1 cellular context compared by ENCODE assay signal in genomic region chrX:154434394-154435168, GRCh38.
TF ChIP-seq lines count a peak whose summit lies in the region.

No MANE protein-coding gene starts in this region.

TF ChIP-seq in K562, 482 proteins besides CTCF, POLR2A, EP300 and RAD21:
- TF ChIP-seq NR2F6 (CRISPR knock-in tag; IDR thresholded peaks at IDR 0.05) (no peak), SP2 (IDR thresholded peaks at IDR 0.05; ENCODE audit: extremely low read depth, low read depth, low read length, poor library complexity, severe bottlenecking) (no peak), RBM25 (IDR thresholded peaks at IDR 0.05; ENCODE audit: low read depth, low read length, severe bottlenecking) (peak; percentile 66), ZZZ3 (IDR thresholded peaks at IDR 0.05) (no peak), KDM1A (IDR thresholded peaks at IDR 0.05) (0 out of 4 replicates have a peak, but pooled peaks of 1 of the 2 experiments have one; percentile 21), ESRRA (IDR thresholded peaks at IDR 0.05; ENCODE audit: borderline replicate concordance, low read depth) (peak; percentile 60; the same call in 1 of the 2 replicates), MCM3 (IDR thresholded peaks at IDR 0.05) (no peak), BCOR (IDR thresholded peaks at IDR 0.05) (0 out of 2 replicates have a peak, but pooled peaks have one; percentile 55)
